25 cellular contexts compared by ENCODE assay signal in genomic region chr6:1832358-1832757, GRCh38.
A peak's percentile ranks its signal among the peaks of the same experiment; 100 is the strongest.
DNase-seq lines count a peak whose midpoint lies in the region; ATAC-seq, FAIRE-seq and TF ChIP-seq lines count a peak whose summit lies in the region.
"Had no signal": no experiment of that assay in that cellular context is flagged by ENCODE, and none has a peak within 500 bp of the region (broad histone marks: within the 10 kb centered on the region; RNA-seq: fewer than 3 reads in every experiment).

No MANE protein-coding gene starts in this region.

- no peaks in the 10 kb centered on the region for H4K20me1 ChIP-seq in astrocyte (ENCODE audit: insufficient read depth, low read length)

- no peak overlapping the region for H2AFZ ChIP-seq in astrocyte (ENCODE audit: low read depth, low read length)

- peak overlapping the region; percentile 57; the same call in 1 of the 2 replicates for H3K27ac ChIP-seq in HEK293 (ENCODE audit: extremely low read depth, low read depth, low read length)
- H3K27ac ChIP-seq in astrocyte (ENCODE audit: low read depth, low read length): no peak overlapping the region
- peak overlapping the region in 1 of 4 donors; percentile 23 for H3K27ac ChIP-seq in gastrocnemius medialis
- H3K27ac ChIP-seq: SJCRH30 had no signal

- no peak for TF ChIP-seq CTCF in HEK293 (tag by site-specific recombination; IDR thresholded peaks at IDR 0.05)
- TF ChIP-seq CTCF in astrocyte (IDR thresholded peaks at IDR 0.05; ENCODE audit: insufficient read depth, low read depth, low read length): no peak
- TF ChIP-seq CTCF in gastrocnemius medialis (IDR thresholded peaks at IDR 0.05 in 4 of 5, conservative IDR thresholded peaks at IDR 0.05 in 1 of 5): no peak

- H3K4me1 ChIP-seq in HEK293 (ENCODE audit: control insufficient read depth, insufficient read depth, low read length): peaks cover 29% of the 10 kb centered on the region
- peaks cover 9% of the 10 kb centered on the region for H3K4me1 ChIP-seq in astrocyte (ENCODE audit: insufficient read depth, low read length)
- no peaks in the 10 kb centered on the region for H3K4me1 ChIP-seq in gastrocnemius medialis
- H3K4me1 ChIP-seq: Caco-2, SJCRH30 had no signal

- H3K4me3 ChIP-seq in HEK293 (ENCODE audit: low read depth, low read length): no peak overlapping the region
- no peak overlapping the region for H3K4me3 ChIP-seq in astrocyte (ENCODE audit: insufficient read depth, low read depth, low read length)
- peak overlapping the region in 3 of 4 donors; percentile 20 to 26 (median 21) for H3K4me3 ChIP-seq in gastrocnemius medialis
- H3K4me3 ChIP-seq: HAP-1, MG63, SJCRH30 had no signal

- peak overlapping the region; percentile 16 for H3K9ac ChIP-seq in astrocyte (ENCODE audit: low read length)

- ATAC-seq in left lobe of liver: peak; percentile 52
- no peak for ATAC-seq in gastrocnemius medialis
- ATAC-seq in sciatic nerve: no peak
- ATAC-seq in GM21515 (IDR thresholded peaks at IDR 0.05; ENCODE audit: unreplicated experiment): no peak
- ATAC-seq in GM18520 (IDR thresholded peaks at IDR 0.05; ENCODE audit: unreplicated experiment): no peak
- ATAC-seq: activated naive CD4-positive, alpha-beta T cell treated with anti-CD3 and anti-CD28 coated beads, Interleukin-2, amount 50 U/mL, for 72 hours; natural killer cell treated with Interleukin-12 subunit alpha and Interleukin-12 subunit beta and Interleukin-15 and Interleukin-18, amount 100 ng/mL, for 72 hours; Panc1 had no signal

- H3K4me1 Mint-ChIP-seq in astrocyte (ENCODE audit: low read depth, unreplicated experiment): peaks cover under 1% of the 10 kb centered on the region
- H3K4me1 Mint-ChIP-seq: IgD-negative memory B cell had no signal

- no peaks in the 10 kb centered on the region for H3K27me3 ChIP-seq in astrocyte (ENCODE audit: insufficient read depth, low read length)
- no peaks in the 10 kb centered on the region for H3K27me3 ChIP-seq in gastrocnemius medialis
- H3K27me3 ChIP-seq: MG63, SJCRH30, upper lobe of left lung had no signal

- H3K27me3 Mint-ChIP-seq in astrocyte (ENCODE audit: low read depth, unreplicated experiment): no peaks in the 10 kb centered on the region
- H3K27me3 Mint-ChIP-seq: activated CD4-positive, alpha-beta memory T cell treated with anti-CD3 and anti-CD28 coated beads for 36 hours; IgD-negative memory B cell; natural killer cell treated with Interleukin-12 subunit alpha and Interleukin-12 subunit beta and Interleukin-15 and Interleukin-18, amount 100 ng/mL, for 72 hours had no signal

- DNase-seq in astrocyte (ENCODE audit: low read depth) (no peak), left lobe of liver (ENCODE audit: low spot score) (no peak), gastrocnemius medialis (no peak), sciatic nerve (ENCODE audit: low spot score) (no peak), GM12892 (ENCODE audit: insufficient read length) (no peak)
- DNase-seq: activated CD4-positive, alpha-beta memory T cell treated with anti-CD3 and anti-CD28 coated beads for 36 hours; activated CD8-positive, alpha-beta memory T cell treated with anti-CD3 and anti-CD28 coated beads, Interleukin-2, amount 50 U/mL, for 48 hours; Caco-2; cerebellar nuclear complex; erythroblast; foreskin melanocyte; MG63; midbrain; NCI-H1417 treated with DMSO at 0.1 percent for 48 hours; SJCRH30 had no signal

- no peaks in the 10 kb centered on the region for H3K36me3 ChIP-seq in HEK293 (ENCODE audit: control insufficient read depth in 2 of 2, insufficient read depth in 1 of 2, low read length in 2 of 2)
- H3K36me3 ChIP-seq in astrocyte (ENCODE audit: insufficient read depth, low read length): no peaks in the 10 kb centered on the region
- no peaks in the 10 kb centered on the region for H3K36me3 ChIP-seq in gastrocnemius medialis
- H3K36me3 ChIP-seq: HAP-1, MG63, SJCRH30, upper lobe of left lung had no signal

- H3K9me3 ChIP-seq in HEK293 (ENCODE audit: control insufficient read depth, insufficient read depth, low read depth, low read length) (no peaks in the 10 kb centered on the region), astrocyte (ENCODE audit: insufficient read depth, low read depth, low read length) (no peaks in the 10 kb centered on the region), gastrocnemius medialis (no peaks in the 10 kb centered on the region)
- H3K9me3 ChIP-seq: SJCRH30 had no signal

- in situ Hi-C loops in gastrocnemius medialis (cut with MboI; ENCODE audit: low sequenced_read_pairs in 4 of 4): no loop called here

- H3K36me3 Mint-ChIP-seq in astrocyte (ENCODE audit: low read depth, unreplicated experiment): no peaks in the 10 kb centered on the region

- intact Hi-C loops in gastrocnemius medialis (cut with DNase I; ENCODE audit: low total_unique reads): no loop called here
- intact Hi-C loops in sciatic nerve (cut with DNase I): no loop called here

- no peak overlapping the region for H3K27ac Mint-ChIP-seq in astrocyte (ENCODE audit: unreplicated experiment)
- H3K27ac Mint-ChIP-seq: activated CD4-positive, alpha-beta memory T cell treated with anti-CD3 and anti-CD28 coated beads for 36 hours; activated naive CD4-positive, alpha-beta T cell treated with anti-CD3 and anti-CD28 coated beads, Interleukin-2, amount 50 U/mL, for 72 hours; activated T-helper 2 cell treated with anti-CD3 and anti-CD28 coated beads, Interferon-gamma antibody, Interleukin-2, Interleukin-4, amounts not matched to agents 10 μg/mL and 5 μg/mL and 100 μg/mL, durations not matched to agents 14 hours and 24 hours and 36 hours; IgD-negative memory B cell; natural killer cell treated with Interleukin-12 subunit alpha and Interleukin-12 subunit beta and Interleukin-15 and Interleukin-18, amount 100 ng/mL, for 72 hours had no signal

- no peak overlapping the region for H3K4me3 Mint-ChIP-seq in astrocyte (ENCODE audit: unreplicated experiment)
- H3K4me3 Mint-ChIP-seq: activated CD4-positive, alpha-beta memory T cell treated with anti-CD3 and anti-CD28 coated beads for 36 hours; IgD-negative memory B cell; natural killer cell treated with Interleukin-12 subunit alpha and Interleukin-12 subunit beta and Interleukin-15 and Interleukin-18, amount 100 ng/mL, for 72 hours had no signal

- no peaks in the 10 kb centered on the region for H3K79me2 ChIP-seq in astrocyte (ENCODE audit: insufficient read depth, low read length)

- CTCF ChIA-PET in HEK293 (lab: Yijun Ruan, JAX): no interaction called here

- POLR2A ChIA-PET in HEK293 (lab: Yijun Ruan, JAX): no interaction called here

- TF ChIP-seq POLR2A in gastrocnemius medialis (IDR thresholded peaks at IDR 0.05): no peak
- no peak for TF ChIP-seq POLR2A in GM12892 (IDR thresholded peaks at IDR 0.05; ENCODE audit: low read depth, low read length)

- H3K4me2 ChIP-seq in astrocyte (ENCODE audit: low read length): peak overlapping the region; percentile 70

- FAIRE-seq in astrocyte (lab: Jason Lieb, UNC) (no peak), GM12892 (lab: Jason Lieb, UNC) (no peak)

- H3K9me3 Mint-ChIP-seq in astrocyte (ENCODE audit: unreplicated experiment): peaks cover 14% of the 10 kb centered on the region

TF ChIP-seq in HEK293, 187 proteins besides CTCF, POLR2A, EP300 and RAD21:
- TF ChIP-seq ZNF785 (tag by site-specific recombination; IDR thresholded peaks at IDR 0.05) (no peak), ZNF426 (tag by site-specific recombination; IDR thresholded peaks at IDR 0.05) (no peak), ZNF521 (tag by site-specific recombination; IDR thresholded peaks at IDR 0.05) (no peak), ZNF600 (tag by site-specific recombination; IDR thresholded peaks at IDR 0.05) (peak; percentile 75; the same call in 1 of the 2 replicates)

Comparison
In these comparisons a context has a peak if more than half of its experiments do, and no peak if none do; other contexts are left out.
1. H3K4me3 ChIP-seq: peak in gastrocnemius medialis (3 of 4); none in HEK293 (single experiment) and astrocyte (single experiment).